10 cellular contexts compared by ENCODE assay signal in genomic region chr19:1168877-1169791, GRCh38. TPM values are rescaled to one million over a fixed set of nuclear protein-coding genes. Genes with fewer than 3 reads are reported as not detected.
DNase-seq lines count a peak whose midpoint lies in the region; ATAC-seq and TF ChIP-seq lines count a peak whose summit lies in the region.
"Had no signal": no experiment of that assay in that cellular context is flagged by ENCODE, and none has a peak within 500 bp of the region (broad histone marks: within the 10 kb centered on the region; RNA-seq: fewer than 3 reads in every experiment).

No MANE protein-coding gene starts in this region.

- CTCF ChIA-PET in Caco-2 (lab: Charles Lee), result no interaction called here

- H3K4me1 ChIP-seq in GM23338 (ENCODE audit: insufficient read depth), result no peaks in the 10 kb centered on the region
- H3K4me1 ChIP-seq in hepatocyte (ENCODE audit: insufficient read depth), result peaks cover 19% of the 10 kb centered on the region
- H3K4me1 ChIP-seq in skeletal muscle satellite cell (ENCODE audit: control insufficient read depth, insufficient read depth, low read length), result peaks cover 35% of the 10 kb centered on the region
- 0 out of 2 replicates have a peak, but pooled peaks cover 3% of the 10 kb centered on the region for H3K4me1 ChIP-seq in Caco-2

- H3K27ac ChIP-seq in GM23338 (ENCODE audit: low read depth) (peak overlapping the region; percentile 50; the same call in 1 of the 2 replicates), hepatocyte (peak overlapping the region; percentile 37)

- ATAC-seq in GM23338 (peak; percentile 10), GM18861 (IDR thresholded peaks at IDR 0.05; ENCODE audit: unreplicated experiment) (no peak), GM19035 (IDR thresholded peaks at IDR 0.05; ENCODE audit: unreplicated experiment) (no peak)

- H3K4me2 ChIP-seq in GM23338 (no peak overlapping the region), hepatocyte (no peak overlapping the region), skeletal muscle satellite cell (ENCODE audit: low read length) (peak overlapping the region; percentile 62)

- H3K9me3 Mint-ChIP-seq in GM23338 (no peaks in the 10 kb centered on the region; the same call in 2 of the 3 replicates), Caco-2 (ENCODE audit: unreplicated experiment) (no peaks in the 10 kb centered on the region)

- peaks cover 23% of the 10 kb centered on the region; the same call in 1 of the 2 replicates for H3F3A ChIP-seq in GM23338 (replicated peaks; ENCODE audit: low read depth)

- BruUV-seq in Caco-2 (replicated peaks; lab: Mats Ljungman, UMichigan), result no TSS peak

- H3K4me1 Mint-ChIP-seq in GM23338 (peaks cover 25% of the 10 kb centered on the region), Caco-2 (ENCODE audit: low read depth, unreplicated experiment) (peaks cover 9% of the 10 kb centered on the region)

- H3K79me2 ChIP-seq in GM23338 (replicated peaks; ENCODE audit: insufficient read depth) (peaks cover 63% of the 10 kb centered on the region), hepatocyte (peaks cover 82% of the 10 kb centered on the region)

- H4K20me1 ChIP-seq in GM23338 (replicated peaks; ENCODE audit: insufficient read depth) (peaks cover 5% of the 10 kb centered on the region; the same call in 1 of the 2 replicates), hepatocyte (ENCODE audit: insufficient read depth, poor library complexity, severe bottlenecking) (peaks cover 8% of the 10 kb centered on the region)

- no peak overlapping the region; the same call in 2 of the 3 replicates for H3K4me3 Mint-ChIP-seq in GM23338
- H3K4me3 Mint-ChIP-seq in Caco-2 (ENCODE audit: unreplicated experiment), result no peak overlapping the region

- H3K9me2 ChIP-seq in GM23338 (ENCODE audit: insufficient read depth) (no peaks in the 10 kb centered on the region), hepatocyte (replicated peaks; ENCODE audit: insufficient read depth) (no peaks in the 10 kb centered on the region)

- intact Hi-C loops in Caco-2 (cut with micrococcal nuclease; ENCODE audit: unreplicated experiment), result no loop called here

- H3K4me3 ChIP-seq in GM23338 (no peak overlapping the region), WI38 (ENCODE audit: low read depth, low read length) (peak overlapping the region; percentile 56), hepatocyte (no peak overlapping the region), skeletal muscle satellite cell (ENCODE audit: low read length) (peak overlapping the region; percentile 16), Caco-2 (ENCODE audit: low read depth, low read length) (no peak overlapping the region)

- peak overlapping the region; percentile 96 for H3K27ac Mint-ChIP-seq in GM23338
- no peak overlapping the region for H3K27ac Mint-ChIP-seq in Caco-2 (ENCODE audit: unreplicated experiment)

- H3K36me3 Mint-ChIP-seq in GM23338 (ENCODE audit: low read depth), result peaks cover 8% of the 10 kb centered on the region; the same call in 2 of the 3 replicates
- peaks cover 23% of the 10 kb centered on the region for H3K36me3 Mint-ChIP-seq in Caco-2 (ENCODE audit: insufficient read depth, unreplicated experiment)

- no peak for DNase-seq in GM23338 (ENCODE audit: low spot score)
- DNase-seq in hepatocyte (ENCODE audit: low spot score), result no peak
- no peak for DNase-seq in KG1 (lab: John Stamatoyannopoulos, UW)
- no peak for DNase-seq in Caco-2
- DNase-seq: cerebellar nuclear complex; NK-92 treated with Interleukin-12 subunit alpha and Interleukin-12 subunit beta, amount 100 ng/mL, for 24 hours had no signal

- H3K36me3 ChIP-seq in GM23338 (ENCODE audit: insufficient read depth), result no peaks in the 10 kb centered on the region
- no peaks in the 10 kb centered on the region for H3K36me3 ChIP-seq in hepatocyte (replicated peaks; ENCODE audit: insufficient read depth, low read depth)
- peaks cover 22% of the 10 kb centered on the region for H3K36me3 ChIP-seq in skeletal muscle satellite cell (ENCODE audit: insufficient read depth, low read length)
- H3K36me3 ChIP-seq in Caco-2 (ENCODE audit: control insufficient read depth, insufficient read depth, low read length), result no peaks in the 10 kb centered on the region

- TF ChIP-seq CTCF in GM23338 (conservative IDR thresholded peaks at IDR 0.05; ENCODE audit: low read depth in 2 of 2) (no peak), WI38 (IDR thresholded peaks at IDR 0.05; ENCODE audit: low read depth, low read length) (no peak), hepatocyte (IDR thresholded peaks at IDR 0.05; ENCODE audit: poor library complexity) (no peak), Caco-2 (IDR thresholded peaks at IDR 0.05; ENCODE audit: insufficient read depth in 1 of 2, low read depth in 1 of 2, low read length in 1 of 2, severe bottlenecking in 1 of 2, unreplicated experiment in 1 of 2) (no peak)

- H3K27me3 Mint-ChIP-seq in GM23338 (ENCODE audit: insufficient read depth, low read depth, poor library complexity), result peaks cover 21% of the 10 kb centered on the region
- H3K27me3 Mint-ChIP-seq in Caco-2 (ENCODE audit: insufficient read depth, unreplicated experiment), result no peaks in the 10 kb centered on the region

- WGBS in hepatocyte (ENCODE audit: low lambda C conversion rate, missing lambda C conversion rate), result 82% methylated on average over 38 of the region's 38 CpGs

- peak overlapping the region; percentile 54 for H3K9ac ChIP-seq in skeletal muscle satellite cell (ENCODE audit: low read depth, low read length)

- H2AFZ ChIP-seq in GM23338 (no peak overlapping the region), hepatocyte (no peak overlapping the region)

- POLR2A ChIA-PET in Caco-2 (lab: Charles Lee), result no interaction called here

- H3K27me3 ChIP-seq in GM23338 (ENCODE audit: insufficient read depth), result no peaks in the 10 kb centered on the region
- no peaks in the 10 kb centered on the region for H3K27me3 ChIP-seq in hepatocyte
- no peaks in the 10 kb centered on the region for H3K27me3 ChIP-seq in skeletal muscle satellite cell (ENCODE audit: control insufficient read depth, insufficient read depth, low read length)
- H3K27me3 ChIP-seq in Caco-2 (replicated peaks; ENCODE audit: control insufficient read depth, insufficient read depth, low read length), result no peaks in the 10 kb centered on the region

- H3K9me3 ChIP-seq in hepatocyte (ENCODE audit: low read depth) (no peaks in the 10 kb centered on the region), skeletal muscle satellite cell (replicated peaks; ENCODE audit: low read length) (no peaks in the 10 kb centered on the region), Caco-2 (no peaks in the 10 kb centered on the region)

RNA-seq across cellular contexts. Expression of gene SBNO2, which starts 4.9 kb away (rescaled TPM):
- total RNA-seq in GM23338 (2014; rRNA removed; shearing (Covaris generic)), result 28.0 and 35.4 TPM in 2 replicates
- 6.3 and 6.9 TPM in 2 replicates for polyA plus RNA-seq in GM23338 (2016; fragmentation: Nextera tagmentation; extraction: Ambion mirVana)
- total RNA-seq in hepatocyte, result 15.2 and 15.6 TPM in 2 replicates
- 12.7 and 16.2 TPM in 2 replicates for polyA plus RNA-seq in hepatocyte
- total RNA-seq in skeletal muscle satellite cell (2012; rRNA removed), result 43.3 and 44.1 TPM in 2 replicates
- total RNA-seq in Caco-2 (2022), result 37.3 and 41.2 TPM in 2 replicates

RNA-seq across cellular contexts. Expression of gene STK11, which starts 36.4 kb away (rescaled TPM):
- 84.4 and 96.5 TPM in 2 replicates for total RNA-seq in GM23338 (2014; rRNA removed; shearing (Covaris generic))
- polyA plus RNA-seq in GM23338 (2016; fragmentation: Nextera tagmentation; extraction: Ambion mirVana), result 19.4 and 23.7 TPM in 2 replicates
- 48.9 and 53.3 TPM in 2 replicates for total RNA-seq in hepatocyte
- 73.8 and 76.6 TPM in 2 replicates for polyA plus RNA-seq in hepatocyte
- 50.7 and 61.9 TPM in 2 replicates for total RNA-seq in skeletal muscle satellite cell (2012; rRNA removed)
- total RNA-seq in Caco-2 (2022), result 56.7 and 58.1 TPM in 2 replicates

Comparison
In these comparisons a context has a peak if more than half of its experiments do, and no peak if none do; other contexts are left out.
1. H3K4me3 ChIP-seq: peak in WI38 (single experiment) and skeletal muscle satellite cell (single experiment); none in GM23338 (single experiment), hepatocyte (single experiment) and Caco-2 (single experiment).